Comparison of ENCODE assay signal across 20 cellular contexts in genomic region chr22:23077627-23078461, GRCh38. TPM values are rescaled to one million over a fixed set of nuclear protein-coding genes. Genes with fewer than 3 reads are reported as not detected.
DNase-seq lines count a peak whose midpoint lies in the region; ATAC-seq and TF ChIP-seq lines count a peak whose summit lies in the region.
"Had no signal": no experiment of that assay in that cellular context is flagged by ENCODE, and none has a peak within 500 bp of the region (broad histone marks: within the 10 kb centered on the region; RNA-seq: fewer than 3 reads in every experiment).

No MANE protein-coding gene starts in this region.

- peak overlapping the region; percentile 1 for H3K27ac Mint-ChIP-seq in dendritic cell treated with granulocyte-macrophage colony-stimulating factor and Interleukin-4, amounts not matched to agents 40 ng/mL and 50 ng/mL, for 4 days
- no peak overlapping the region for H3K27ac Mint-ChIP-seq in activated naive CD4-positive, alpha-beta T cell treated with anti-CD3 and anti-CD28 coated beads, Interleukin-2, amount 50 U/mL, for 72 hours
- H3K27ac Mint-ChIP-seq: activated naive CD4-positive, alpha-beta T cell treated with anti-CD3 and anti-CD28 coated beads, Interleukin-2, amount 10 ng/mL, durations not matched to agents 7 days and 5 days; CD8-positive, alpha-beta T cell; nephron; stimulated activated effector memory CD8-positive, alpha-beta T cell treated with anti-CD3 and anti-CD28 coated beads, Interleukin-12 subunit alpha, Interleukin-12 subunit beta, amount 100 ng/mL, for 72 hours had no signal

- no peaks in the 10 kb centered on the region for H3K9me3 ChIP-seq in tibial artery
- H3K9me3 ChIP-seq: testis had no signal

- intact Hi-C loops in dendritic cell treated with granulocyte-macrophage colony-stimulating factor and Interleukin-4, amounts not matched to agents 40 ng/mL and 50 ng/mL, for 4 days (cut with micrococcal nuclease) = no loop called here
- intact Hi-C loops in sciatic nerve (cut with DNase I) (no loop called here), tibial artery (cut with DNase I; ENCODE audit: low total_unique reads) (no loop called here)

- H3K9me3 Mint-ChIP-seq in dendritic cell treated with granulocyte-macrophage colony-stimulating factor and Interleukin-4, amounts not matched to agents 40 ng/mL and 50 ng/mL, for 4 days = no peaks in the 10 kb centered on the region
- no peaks in the 10 kb centered on the region for H3K9me3 Mint-ChIP-seq in activated naive CD4-positive, alpha-beta T cell treated with anti-CD3 and anti-CD28 coated beads, Interleukin-2, amount 50 U/mL, for 72 hours
- H3K9me3 Mint-ChIP-seq: activated naive CD4-positive, alpha-beta T cell treated with anti-CD3 and anti-CD28 coated beads, Interleukin-2, amount 10 ng/mL, durations not matched to agents 7 days and 5 days; activated T-cell treated with anti-CD3 and anti-CD28 coated beads, Interleukin-2, amount 50 U/mL, for 4 hours; CD8-positive, alpha-beta T cell; central memory CD8-positive, alpha-beta T cell; nephron; stimulated activated effector memory CD8-positive, alpha-beta T cell treated with anti-CD3 and anti-CD28 coated beads, Interleukin-12 subunit alpha, Interleukin-12 subunit beta, amount 100 ng/mL, for 72 hours had no signal

- no peak overlapping the region for H3K4me3 Mint-ChIP-seq in dendritic cell treated with granulocyte-macrophage colony-stimulating factor and Interleukin-4, amounts not matched to agents 40 ng/mL and 50 ng/mL, for 4 days
- H3K4me3 Mint-ChIP-seq: activated naive CD4-positive, alpha-beta T cell treated with anti-CD3 and anti-CD28 coated beads, Interleukin-2, amount 10 ng/mL, durations not matched to agents 7 days and 5 days; activated T-cell treated with anti-CD3 and anti-CD28 coated beads, Interleukin-2, amount 50 U/mL, for 4 hours; CD8-positive, alpha-beta T cell; central memory CD8-positive, alpha-beta T cell; nephron; stimulated activated effector memory CD8-positive, alpha-beta T cell treated with anti-CD3 and anti-CD28 coated beads, Interleukin-12 subunit alpha, Interleukin-12 subunit beta, amount 100 ng/mL, for 72 hours had no signal

- no peak overlapping the region for H3K27ac ChIP-seq in tibial artery
- H3K27ac ChIP-seq: testis had no signal

- peak; percentile 50 for DNase-seq in NCI-H2196 (lab: John Stamatoyannopoulos, UW; ENCODE audit: unreplicated experiment)
- no peak for DNase-seq in sciatic nerve (ENCODE audit: low spot score)
- DNase-seq in tibial artery = no peak
- DNase-seq in NCI-H345 treated with DMSO at 0.1 percent for 48 hours (lab: John Stamatoyannopoulos, UW; ENCODE audit: unreplicated experiment) = no peak
- no peak for DNase-seq in NCI-H187 treated with DMSO at 0.1 percent for 48 hours (lab: John Stamatoyannopoulos, UW)
- no peak for DNase-seq in activated naive CD4-positive, alpha-beta T cell treated with anti-CD3 and anti-CD28 coated beads, Interleukin-2, amount 50 U/mL, for 72 hours (ENCODE audit: low spot score in 2 of 2)
- DNase-seq: activated naive CD4-positive, alpha-beta T cell treated with anti-CD3 and anti-CD28 coated beads, Interleukin-2, amount 10 ng/mL, durations not matched to agents 7 days and 5 days; activated T-cell treated with anti-CD3 and anti-CD28 coated beads, Interleukin-2, amount 50 U/mL, for 4 hours; CD8-positive, alpha-beta T cell; DND-41; left colon; NCI-H1048; NCI-H510A; SW 1271; testis had no signal

- peaks cover 24% of the 10 kb centered on the region for H3K27me3 Mint-ChIP-seq in dendritic cell treated with granulocyte-macrophage colony-stimulating factor and Interleukin-4, amounts not matched to agents 40 ng/mL and 50 ng/mL, for 4 days

- no peak overlapping the region for H3K4me3 ChIP-seq in tibial artery
- H3K4me3 ChIP-seq: testis had no signal

- H3K4me1 ChIP-seq in tibial artery = no peaks in the 10 kb centered on the region
- H3K4me1 ChIP-seq: testis had no signal

- no peaks in the 10 kb centered on the region for H3K4me1 Mint-ChIP-seq in dendritic cell treated with granulocyte-macrophage colony-stimulating factor and Interleukin-4, amounts not matched to agents 40 ng/mL and 50 ng/mL, for 4 days (ENCODE audit: low read depth)
- H3K4me1 Mint-ChIP-seq: central memory CD8-positive, alpha-beta T cell; nephron had no signal

- TF ChIP-seq CTCF in GM12872 (IDR thresholded peaks at IDR 0.05; ENCODE audit: insufficient read depth, low read depth, low read length) (peak; percentile 14; the same call in 1 of the 3 replicates), tibial artery (IDR thresholded peaks at IDR 0.05) (no peak)

- H3K27me3 ChIP-seq in tibial artery = no peaks in the 10 kb centered on the region
- H3K27me3 ChIP-seq: testis had no signal

- no peaks in the 10 kb centered on the region for H3K36me3 ChIP-seq in tibial artery

- ATAC-seq in sciatic nerve = peak; percentile 29
- no peak for ATAC-seq in activated naive CD4-positive, alpha-beta T cell treated with anti-CD3 and anti-CD28 coated beads, Interleukin-2, amount 50 U/mL, for 72 hours
- ATAC-seq: activated T-cell treated with anti-CD3 and anti-CD28 coated beads, Interleukin-2, amount 50 U/mL, for 4 hours; CD8-positive, alpha-beta T cell; left colon; stimulated activated effector memory CD8-positive, alpha-beta T cell treated with anti-CD3 and anti-CD28 coated beads, Interleukin-12 subunit alpha, Interleukin-12 subunit beta, amount 100 ng/mL, for 72 hours had no signal

- no peaks in the 10 kb centered on the region for H3K36me3 Mint-ChIP-seq in dendritic cell treated with granulocyte-macrophage colony-stimulating factor and Interleukin-4, amounts not matched to agents 40 ng/mL and 50 ng/mL, for 4 days (ENCODE audit: low read depth)
- H3K36me3 Mint-ChIP-seq in activated naive CD4-positive, alpha-beta T cell treated with anti-CD3 and anti-CD28 coated beads, Interleukin-2, amount 50 U/mL, for 72 hours = no peaks in the 10 kb centered on the region
- H3K36me3 Mint-ChIP-seq: activated naive CD4-positive, alpha-beta T cell treated with anti-CD3 and anti-CD28 coated beads, Interleukin-2, amount 10 ng/mL, durations not matched to agents 7 days and 5 days; CD8-positive, alpha-beta T cell; stimulated activated effector memory CD8-positive, alpha-beta T cell treated with anti-CD3 and anti-CD28 coated beads, Interleukin-12 subunit alpha, Interleukin-12 subunit beta, amount 100 ng/mL, for 72 hours had no signal

RNA-seq across cellular contexts. Expression of gene GNAZ, which starts 7.5 kb away (rescaled TPM):
- 22.8 TPM for total RNA-seq in sciatic nerve
- total RNA-seq in activated naive CD4-positive, alpha-beta T cell treated with anti-CD3 and anti-CD28 coated beads, Interleukin-2, amount 50 U/mL, for 72 hours = under 1 TPM; 0.39 to 0.61 TPM
- total RNA-seq: CD8-positive, alpha-beta T cell had no signal

Comparison
In these comparisons a context has a peak if more than half of its experiments do, and no peak if none do; other contexts are left out.
1. RNA of gene GNAZ, which starts 7.5 kb away (total RNA-seq): 22.8 TPM in sciatic nerve (single experiment); 0.39 to 0.61 TPM in activated naive CD4-positive, alpha-beta T cell treated with anti-CD3 and anti-CD28 coated beads, Interleukin-2, amount 50 U/mL, for 72 hours; every median in the first group is over 10 times any median in the second.